2 cellular contexts compared by ENCODE assay signal in genomic region chr7:112162161-112163020, GRCh38.
TF ChIP-seq lines count a peak whose summit lies in the region.

No MANE protein-coding gene starts in this region.

TF ChIP-seq in IMR-90, 13 proteins besides CTCF, POLR2A, EP300 and RAD21 (continued from another document):
- TF ChIP-seq ELK1 (IDR thresholded peaks at IDR 0.05; ENCODE audit: borderline replicate concordance, low read depth, low read length): no peak
- peak; percentile 38; the same call in 1 of the 2 replicates for TF ChIP-seq FOS (IDR thresholded peaks at IDR 0.05; ENCODE audit: low read depth, low read length)
- no peak for TF ChIP-seq RCOR1 (IDR thresholded peaks at IDR 0.05; ENCODE audit: insufficient replicate concordance, low read length)
- TF ChIP-seq BHLHE40 (IDR thresholded peaks at IDR 0.05; ENCODE audit: low read depth, low read length): 0 out of 2 replicates have a peak, but pooled peaks have one; percentile 5
TF ChIP-seq in IMR-90: peak in this region for 3.

TF ChIP-seq in SK-N-SH, 30 proteins besides CTCF, POLR2A, EP300 and RAD21:
- TF ChIP-seq, protein P1, sequence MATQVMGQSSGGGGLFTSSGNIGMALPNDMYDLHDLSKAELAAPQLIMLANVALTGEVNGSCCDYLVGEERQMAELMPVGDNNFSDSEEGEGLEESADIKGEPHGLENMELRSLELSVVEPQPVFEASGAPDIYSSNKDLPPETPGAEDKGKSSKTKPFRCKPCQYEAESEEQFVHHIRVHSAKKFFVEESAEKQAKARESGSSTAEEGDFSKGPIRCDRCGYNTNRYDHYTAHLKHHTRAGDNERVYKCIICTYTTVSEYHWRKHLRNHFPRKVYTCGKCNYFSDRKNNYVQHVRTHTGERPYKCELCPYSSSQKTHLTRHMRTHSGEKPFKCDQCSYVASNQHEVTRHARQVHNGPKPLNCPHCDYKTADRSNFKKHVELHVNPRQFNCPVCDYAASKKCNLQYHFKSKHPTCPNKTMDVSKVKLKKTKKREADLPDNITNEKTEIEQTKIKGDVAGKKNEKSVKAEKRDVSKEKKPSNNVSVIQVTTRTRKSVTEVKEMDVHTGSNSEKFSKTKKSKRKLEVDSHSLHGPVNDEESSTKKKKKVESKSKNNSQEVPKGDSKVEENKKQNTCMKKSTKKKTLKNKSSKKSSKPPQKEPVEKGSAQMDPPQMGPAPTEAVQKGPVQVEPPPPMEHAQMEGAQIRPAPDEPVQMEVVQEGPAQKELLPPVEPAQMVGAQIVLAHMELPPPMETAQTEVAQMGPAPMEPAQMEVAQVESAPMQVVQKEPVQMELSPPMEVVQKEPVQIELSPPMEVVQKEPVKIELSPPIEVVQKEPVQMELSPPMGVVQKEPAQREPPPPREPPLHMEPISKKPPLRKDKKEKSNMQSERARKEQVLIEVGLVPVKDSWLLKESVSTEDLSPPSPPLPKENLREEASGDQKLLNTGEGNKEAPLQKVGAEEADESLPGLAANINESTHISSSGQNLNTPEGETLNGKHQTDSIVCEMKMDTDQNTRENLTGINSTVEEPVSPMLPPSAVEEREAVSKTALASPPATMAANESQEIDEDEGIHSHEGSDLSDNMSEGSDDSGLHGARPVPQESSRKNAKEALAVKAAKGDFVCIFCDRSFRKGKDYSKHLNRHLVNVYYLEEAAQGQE (IDR thresholded peaks at IDR 0.05; ENCODE audit: low read depth, low read length): no peak
- no peak for TF ChIP-seq TEAD4 (IDR thresholded peaks at IDR 0.05; ENCODE audit: borderline replicate concordance, insufficient read depth)
- TF ChIP-seq MAX (IDR thresholded peaks at IDR 0.05; ENCODE audit: low read depth): peak; percentile 54; the same call in 1 of the 2 replicates
- no peak for TF ChIP-seq USF2 (IDR thresholded peaks at IDR 0.05; ENCODE audit: borderline replicate concordance, low read depth, low read length)
- peak; percentile 38; the same call in 1 of the 2 replicates for TF ChIP-seq MXI1 (IDR thresholded peaks at IDR 0.05; ENCODE audit: low read depth, low read length)
- TF ChIP-seq, protein P2, sequence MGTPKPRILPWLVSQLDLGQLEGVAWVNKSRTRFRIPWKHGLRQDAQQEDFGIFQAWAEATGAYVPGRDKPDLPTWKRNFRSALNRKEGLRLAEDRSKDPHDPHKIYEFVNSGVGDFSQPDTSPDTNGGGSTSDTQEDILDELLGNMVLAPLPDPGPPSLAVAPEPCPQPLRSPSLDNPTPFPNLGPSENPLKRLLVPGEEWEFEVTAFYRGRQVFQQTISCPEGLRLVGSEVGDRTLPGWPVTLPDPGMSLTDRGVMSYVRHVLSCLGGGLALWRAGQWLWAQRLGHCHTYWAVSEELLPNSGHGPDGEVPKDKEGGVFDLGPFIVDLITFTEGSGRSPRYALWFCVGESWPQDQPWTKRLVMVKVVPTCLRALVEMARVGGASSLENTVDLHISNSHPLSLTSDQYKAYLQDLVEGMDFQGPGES (IDR thresholded peaks at IDR 0.05; ENCODE audit: low read depth, low read length): no peak
- TF ChIP-seq MEF2A (IDR thresholded peaks at IDR 0.05; ENCODE audit: borderline replicate concordance, low read depth): no peak
- TF ChIP-seq FOSL2 (IDR thresholded peaks at IDR 0.05; ENCODE audit: borderline replicate concordance, low read depth): peak; percentile 35; the same call in 1 of the 2 replicates
- no peak for TF ChIP-seq FOXJ3 (CRISPR knock-in tag; IDR thresholded peaks at IDR 0.05)
- TF ChIP-seq SMC3 (IDR thresholded peaks at IDR 0.05; ENCODE audit: low read depth, low read length): no peak; the same call in 1 of the 2 replicates
- no peak for TF ChIP-seq TAF1 (IDR thresholded peaks at IDR 0.05; ENCODE audit: borderline replicate concordance, low read depth, low read length)
- peak; percentile 14; the same call in 1 of the 2 replicates for TF ChIP-seq RCOR1 (IDR thresholded peaks at IDR 0.05; ENCODE audit: low read length)
- no peak for TF ChIP-seq EZH2phosphoT487 (IDR thresholded peaks at IDR 0.05; ENCODE audit: borderline replicate concordance, low read depth)
- TF ChIP-seq PBX3 (IDR thresholded peaks at IDR 0.05): peak; percentile 81
- TF ChIP-seq YY1 (IDR thresholded peaks at IDR 0.05; ENCODE audit: low read depth): no peak
- no peak for TF ChIP-seq ELF1 (IDR thresholded peaks at IDR 0.05)
- no peak for TF ChIP-seq FOXM1 (IDR thresholded peaks at IDR 0.05; ENCODE audit: low read depth)
- TF ChIP-seq GABPA (IDR thresholded peaks at IDR 0.05; ENCODE audit: low read depth): no peak
- TF ChIP-seq GATA2 (CRISPR knock-in tag; IDR thresholded peaks at IDR 0.05): no peak
- no peak for TF ChIP-seq RFX5 (IDR thresholded peaks at IDR 0.05; ENCODE audit: low read length)
- TF ChIP-seq, protein P3, sequence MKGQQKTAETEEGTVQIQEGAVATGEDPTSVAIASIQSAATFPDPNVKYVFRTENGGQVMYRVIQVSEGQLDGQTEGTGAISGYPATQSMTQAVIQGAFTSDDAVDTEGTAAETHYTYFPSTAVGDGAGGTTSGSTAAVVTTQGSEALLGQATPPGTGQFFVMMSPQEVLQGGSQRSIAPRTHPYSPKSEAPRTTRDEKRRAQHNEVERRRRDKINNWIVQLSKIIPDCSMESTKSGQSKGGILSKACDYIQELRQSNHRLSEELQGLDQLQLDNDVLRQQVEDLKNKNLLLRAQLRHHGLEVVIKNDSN (IDR thresholded peaks at IDR 0.05; ENCODE audit: borderline replicate concordance, low read depth): no peak; the same call in 1 of the 2 replicates
- TF ChIP-seq RXRA (IDR thresholded peaks at IDR 0.05; ENCODE audit: borderline replicate concordance, low read depth): peak; percentile 28; the same call in 1 of the 2 replicates
- TF ChIP-seq TCF12 (IDR thresholded peaks at IDR 0.05): peak; percentile 58; the same call in 1 of the 2 replicates
- no peak for TF ChIP-seq POLR2AphosphoS5 (IDR thresholded peaks at IDR 0.05; ENCODE audit: low read depth, low read length)
- TF ChIP-seq CHD2 (IDR thresholded peaks at IDR 0.05; ENCODE audit: low read length, partially characterized antibody): peak; percentile 91
- no peak for TF ChIP-seq ZBTB33 (IDR thresholded peaks at IDR 0.05; ENCODE audit: borderline replicate concordance, low read depth)
- no peak for TF ChIP-seq NFIC (IDR thresholded peaks at IDR 0.05; ENCODE audit: borderline replicate concordance)
- TF ChIP-seq NRF1 (IDR thresholded peaks at IDR 0.05; ENCODE audit: low read depth, low read length): no peak
- TF ChIP-seq SIN3A (IDR thresholded peaks at IDR 0.05; ENCODE audit: borderline replicate concordance, low read depth, low read length): no peak
- no peak for TF ChIP-seq JUND (IDR thresholded peaks at IDR 0.05)
